In genomic region chr2:172705352-172705751, GRCh38 we compare ENCODE assay signal across 24 cellular contexts.
"Had no signal": no experiment of that assay in that cellular context is flagged by ENCODE, and none has a peak within 500 bp of the region (broad histone marks: within the 10 kb centered on the region; RNA-seq: fewer than 3 reads in every experiment).

No MANE protein-coding gene starts in this region.

- DNase-seq: colonic mucosa; cortex of kidney; dermis blood vessel endothelial cell; dorsolateral prefrontal cortex; effector CD4-positive, alpha-beta T cell; effector CD8-positive, alpha-beta T cell; effector memory CD4-positive, alpha-beta T cell; effector memory CD8-positive, alpha-beta T cell; endodermal cell; erythroblast; esophagus squamous epithelium; foreskin fibroblast; foreskin keratinocyte; foreskin melanocyte; gastrocnemius medialis; glutamatergic neuron; head of caudate nucleus; heart left ventricle; heart right ventricle had no signal

- ATAC-seq: effector memory CD8-positive, alpha-beta T cell; foreskin keratinocyte; gastrocnemius medialis; gastroesophageal sphincter; heart left ventricle; heart right ventricle had no signal

- H3K27me3 ChIP-seq: colonic mucosa, dorsolateral prefrontal cortex, gastrocnemius medialis, gastroesophageal sphincter had no signal

- H3K4me1 ChIP-seq: colonic mucosa, gastrocnemius medialis, gastroesophageal sphincter had no signal

- H3K4me3 ChIP-seq: colonic mucosa, coronary artery, dorsolateral prefrontal cortex, esophagus muscularis mucosa, esophagus squamous epithelium, gastrocnemius medialis, gastroesophageal sphincter, heart left ventricle, heart right ventricle had no signal

- H3K27ac ChIP-seq: colonic mucosa, coronary artery, dorsolateral prefrontal cortex, epithelial cell of prostate, esophagus muscularis mucosa, esophagus squamous epithelium, foreskin keratinocyte, gastrocnemius medialis, gastroesophageal sphincter, heart left ventricle, heart right ventricle had no signal

- H3K36me3 ChIP-seq: colonic mucosa, esophagus muscularis mucosa, esophagus squamous epithelium, gastrocnemius medialis, gastroesophageal sphincter, heart left ventricle, heart right ventricle had no signal

- H3K4me3 Mint-ChIP-seq: dendritic cell treated with granulocyte-macrophage colony-stimulating factor and Interleukin-4, amounts not matched to agents 40 ng/mL and 50 ng/mL, for 4 days; effector memory CD8-positive, alpha-beta T cell; endodermal cell had no signal

- H3K9me3 ChIP-seq: colonic mucosa, esophagus muscularis mucosa, esophagus squamous epithelium, gastrocnemius medialis, gastroesophageal sphincter, heart left ventricle, heart right ventricle had no signal

- H3K27ac Mint-ChIP-seq: dendritic cell treated with granulocyte-macrophage colony-stimulating factor and Interleukin-4, amounts not matched to agents 40 ng/mL and 50 ng/mL, for 4 days; effector memory CD8-positive, alpha-beta T cell; endodermal cell had no signal

- H3K4me1 Mint-ChIP-seq: endodermal cell had no signal

- H3K9me3 Mint-ChIP-seq: dendritic cell treated with granulocyte-macrophage colony-stimulating factor and Interleukin-4, amounts not matched to agents 40 ng/mL and 50 ng/mL, for 4 days; effector memory CD8-positive, alpha-beta T cell had no signal
